Comparison of ENCODE assay signal across 26 cellular contexts in genomic region chr7:142802301-142802700, GRCh38. TPM values are rescaled to one million over a fixed set of nuclear protein-coding genes. Genes with fewer than 3 reads are reported as not detected.
A peak's percentile ranks its signal among the peaks of the same experiment; 100 is the strongest.
DNase-seq lines count a peak whose midpoint lies in the region; ATAC-seq and TF ChIP-seq lines count a peak whose summit lies in the region.
"Had no signal": no experiment of that assay in that cellular context is flagged by ENCODE, and none has a peak within 500 bp of the region (broad histone marks: within the 10 kb centered on the region; RNA-seq: fewer than 3 reads in every experiment).

No MANE protein-coding gene starts in this region.

- H3K4me1 ChIP-seq in spleen, result peaks cover 6 to 92% (median 43%) of the 10 kb centered on the region in 6 donors

- H3K4me3 ChIP-seq in spleen, result no peak overlapping the region
- H3K4me3 ChIP-seq: GM12878, K562, sigmoid colon, transverse colon had no signal

- H3K4me3 Mint-ChIP-seq in activated T-cell treated with anti-CD3 and anti-CD28 coated beads, Interleukin-2, amount 50 U/mL, for 4 hours, result peak overlapping the region; percentile 99
- peak overlapping the region; percentile 90 for H3K4me3 Mint-ChIP-seq in activated naive CD8-positive, alpha-beta T cell treated with anti-CD3 and anti-CD28 coated beads for 36 hours

- H3K9me3 ChIP-seq in KOPT-K1 (ENCODE audit: insufficient read depth, low read length, poor library complexity, severe bottlenecking) (no peaks in the 10 kb centered on the region), spleen (no peaks in the 10 kb centered on the region)
- H3K9me3 ChIP-seq: sigmoid colon, transverse colon had no signal

- no peaks in the 10 kb centered on the region for H3K9me3 Mint-ChIP-seq in activated T-cell treated with anti-CD3 and anti-CD28 coated beads, Interleukin-2, amount 50 U/mL, for 4 hours
- peaks cover 1% of the 10 kb centered on the region for H3K9me3 Mint-ChIP-seq in activated naive CD8-positive, alpha-beta T cell treated with anti-CD3 and anti-CD28 coated beads for 36 hours

- peaks cover 0 to 21% (median 2%) of the 10 kb centered on the region in 7 donors for H3K27me3 ChIP-seq in spleen (replicated peaks in 1 of 7)

- no peak for TF ChIP-seq CTCF in spleen (IDR thresholded peaks at IDR 0.05 in 8 of 11, conservative IDR thresholded peaks at IDR 0.05 in 3 of 11)

- no peaks in the 10 kb centered on the region for H3K27me3 Mint-ChIP-seq in activated T-cell treated with anti-CD3 and anti-CD28 coated beads, Interleukin-2, amount 50 U/mL, for 4 hours (ENCODE audit: low read depth)
- peaks cover 5% of the 10 kb centered on the region for H3K27me3 Mint-ChIP-seq in activated naive CD8-positive, alpha-beta T cell treated with anti-CD3 and anti-CD28 coated beads for 36 hours

- H3K27ac ChIP-seq in KOPT-K1 (ENCODE audit: low read depth, low read length, poor library complexity, severe bottlenecking) (peak overlapping the region; percentile 100), spleen (peak overlapping the region in 7 of 8 donors; percentile 2 to 98 (median 91))
- H3K27ac ChIP-seq: C4-2B, sigmoid colon, transverse colon had no signal

- intact Hi-C loops in spleen (cut with DNase I; ENCODE audit: low total_unique reads), result no loop called here

- peak overlapping the region; percentile 99 for H3K27ac Mint-ChIP-seq in activated naive CD8-positive, alpha-beta T cell treated with anti-CD3 and anti-CD28 coated beads for 36 hours

- 78 to 88% (median 81%) methylated on average over 3 of the region's 3 CpGs for WGBS in spleen, 5 donors

- DNase-seq in activated T-cell treated with anti-CD3 and anti-CD28 coated beads, Interleukin-2, amount 50 U/mL, for 4 hours, result no peak
- DNase-seq in activated T-cell treated with anti-CD3 and anti-CD28 coated beads, Interleukin-2, amount 50 U/mL, for 1 hour, result no peak
- DNase-seq in activated naive CD8-positive, alpha-beta T cell treated with anti-CD3 and anti-CD28 coated beads for 36 hours, result no peak
- DNase-seq in spleen, result no peak
- DNase-seq in NCI-H187 treated with DMSO at 0.1 percent for 48 hours (lab: John Stamatoyannopoulos, UW), result no peak
- DNase-seq: amniotic stem cell; DMS153; GOT3; left cardiac atrium; NCI-H1694; NCI-H446 treated with DMSO at 0.1 percent for 48 hours; posterior cingulate gyrus; sigmoid colon; stimulated activated naive CD4-positive, alpha-beta T cell; T1000; transverse colon had no signal

- TF ChIP-seq POLR2A in spleen (IDR thresholded peaks at IDR 0.05), result no peak

- ATAC-seq in activated T-cell treated with anti-CD3 and anti-CD28 coated beads, Interleukin-2, amount 50 U/mL, for 4 hours, result no peak
- no peak for ATAC-seq in GM21423 (IDR thresholded peaks at IDR 0.05; ENCODE audit: unreplicated experiment)
- no peak for ATAC-seq in SK-N-SH treated with all-trans-retinoic acid at 6 μM for 48 hours
- ATAC-seq: GM12878, K562, left cardiac atrium had no signal

- H3K36me3 Mint-ChIP-seq in activated T-cell treated with anti-CD3 and anti-CD28 coated beads, Interleukin-2, amount 50 U/mL, for 4 hours (ENCODE audit: insufficient read depth), result peaks cover 73% of the 10 kb centered on the region
- peaks cover 84% of the 10 kb centered on the region for H3K36me3 Mint-ChIP-seq in activated naive CD8-positive, alpha-beta T cell treated with anti-CD3 and anti-CD28 coated beads for 36 hours

- H3K36me3 ChIP-seq in KOPT-K1 (ENCODE audit: insufficient read depth, low read length), result peaks cover 71% of the 10 kb centered on the region
- H3K36me3 ChIP-seq in spleen, result peaks cover 0 to 32% (median 13%) of the 10 kb centered on the region in 6 donors
- H3K36me3 ChIP-seq: sigmoid colon, transverse colon had no signal

- H3K4me1 Mint-ChIP-seq in activated T-cell treated with anti-CD3 and anti-CD28 coated beads, Interleukin-2, amount 50 U/mL, for 4 hours (ENCODE audit: low read depth), result peaks cover 89% of the 10 kb centered on the region
- peaks cover 78% of the 10 kb centered on the region for H3K4me1 Mint-ChIP-seq in activated naive CD8-positive, alpha-beta T cell treated with anti-CD3 and anti-CD28 coated beads for 36 hours

TF ChIP-seq in SK-N-SH treated with all-trans-retinoic acid at 6 μM for 48 hours, 23 proteins besides CTCF, POLR2A, EP300 and RAD21:
- TF ChIP-seq ZC3H10 (CRISPR knock-in tag; IDR thresholded peaks at IDR 0.05) (no peak), PPARA (CRISPR knock-in tag; IDR thresholded peaks at IDR 0.05; ENCODE audit: borderline replicate concordance) (no peak), ISL1 (CRISPR knock-in tag; IDR thresholded peaks at IDR 0.05) (no peak), BACH2 (CRISPR knock-in tag; IDR thresholded peaks at IDR 0.05; ENCODE audit: borderline replicate concordance) (no peak), ZNF70 (CRISPR knock-in tag; IDR thresholded peaks at IDR 0.05) (no peak), ZNF8 (CRISPR knock-in tag; IDR thresholded peaks at IDR 0.05) (no peak), SNAI2 (CRISPR knock-in tag; IDR thresholded peaks at IDR 0.05) (no peak), ZFP3 (CRISPR knock-in tag; IDR thresholded peaks at IDR 0.05) (no peak), ESRRG (CRISPR knock-in tag; IDR thresholded peaks at IDR 0.05) (no peak), ZNF565 (CRISPR knock-in tag; conservative IDR thresholded peaks at IDR 0.05; ENCODE audit: low read depth) (no peak)

RNA-seq across cellular contexts. Expression of gene PRSS2, which starts 31.5 kb away (rescaled TPM):
- total RNA-seq in activated T-cell treated with anti-CD3 and anti-CD28 coated beads, Interleukin-2, amount 50 U/mL, for 4 hours, result 10 to 100 TPM; 18.0 to 30.0 (median 25.2) TPM
- not detected for total RNA-seq in activated naive CD8-positive, alpha-beta T cell treated with anti-CD3 and anti-CD28 coated beads for 36 hours
- total RNA-seq in spleen, result 10 to 100 TPM in 2 of 7 donors, 1 to 10 TPM in 1, not detected in 4; 3.8 to 14.5 (median 11.1) TPM
- 1 to 10 TPM; 1.1 to 1.3 (median 1.2) TPM for polyA plus RNA-seq in spleen
- total RNA-seq: bronchial epithelial cell, endothelial cell of umbilical vein, left cardiac atrium, sigmoid colon, SK-MEL-5, transverse colon had no signal
- polyA plus RNA-seq: neural cell had no signal

RNA-seq across cellular contexts. Expression of gene EPHB6, which starts 52.6 kb away (rescaled TPM):
- 1 to 10 TPM; 6.7 to 8.3 (median 8.0) TPM for total RNA-seq in activated T-cell treated with anti-CD3 and anti-CD28 coated beads, Interleukin-2, amount 50 U/mL, for 4 hours
- total RNA-seq in activated naive CD8-positive, alpha-beta T cell treated with anti-CD3 and anti-CD28 coated beads for 36 hours, result 10 to 100 TPM in 1 of 2 experiments, 1 to 10 TPM in 1; 9.0 to 10.0 TPM
- 10 to 100 TPM; 12.3 to 15.5 (median 13.9) TPM for total RNA-seq in spleen
- polyA plus RNA-seq in spleen, result 10 to 100 TPM; 11.3 to 28.8 (median 23.6) TPM

RNA-seq across cellular contexts. Expression of gene PRSS1, which starts 53.0 kb away (rescaled TPM):
- 10 to 100 TPM in 1 of 3 donors, 1 to 10 TPM in 2; 6.6 to 11.7 (median 9.2) TPM for total RNA-seq in activated T-cell treated with anti-CD3 and anti-CD28 coated beads, Interleukin-2, amount 50 U/mL, for 4 hours
- total RNA-seq in activated naive CD8-positive, alpha-beta T cell treated with anti-CD3 and anti-CD28 coated beads for 36 hours, result not detected
- 1 to 10 TPM in 3 of 7 donors, not detected in 4; 2.9 to 6.3 (median 3.0) TPM for total RNA-seq in spleen
- polyA plus RNA-seq in spleen, result 1 to 10 TPM in 2 of 3 donors, under 1 TPM in 1; 0.88 to 1.4 (median 1.2) TPM
- total RNA-seq: endothelial cell of umbilical vein, left cardiac atrium, sigmoid colon, SK-MEL-5, transverse colon had no signal
- polyA plus RNA-seq: endothelial cell of umbilical vein, GM12878, neural cell had no signal
